Comparison of ENCODE assay signal across 10 cellular contexts in genomic region chr17:54754560-54754959, GRCh38.
A peak's percentile ranks its signal among the peaks of the same experiment; 100 is the strongest.
DNase-seq lines count a peak whose midpoint lies in the region; ATAC-seq and TF ChIP-seq lines count a peak whose summit lies in the region.
"Had no signal": no experiment of that assay in that cellular context is flagged by ENCODE, and none has a peak within 500 bp of the region (broad histone marks: within the 10 kb centered on the region; RNA-seq: fewer than 3 reads in every experiment).

No MANE protein-coding gene starts in this region.

- H3K36me3 Mint-ChIP-seq in CD14-positive monocyte, result no peaks in the 10 kb centered on the region
- H3K36me3 Mint-ChIP-seq in activated T-helper 17 cell treated with anti-CD3 and anti-CD28 coated beads, Interleukin-2, amount 50 U/mL, for 72 hours (ENCODE audit: low read depth), result no peaks in the 10 kb centered on the region
- no peaks in the 10 kb centered on the region for H3K36me3 Mint-ChIP-seq in activated T-helper 1 cell treated with anti-CD3 and anti-CD28 coated beads, Interleukin-12 subunit alpha, Interleukin-12 subunit beta, Interleukin-2, Interleukin-4 antibody, amounts not matched to agents 30 ng/mL and 10 ng/mL and 1 ng/mL, durations not matched to agents 14 hours and 24 hours and 36 hours (ENCODE audit: low read depth)
- H3K36me3 Mint-ChIP-seq: brain had no signal

- H3K9me3 Mint-ChIP-seq in CD14-positive monocyte, result peaks cover 0 to 7% (median 0%) of the 10 kb centered on the region in 7 donors
- H3K9me3 Mint-ChIP-seq in activated T-helper 17 cell treated with anti-CD3 and anti-CD28 coated beads, Interleukin-2, amount 50 U/mL, for 72 hours, result peaks cover 3% of the 10 kb centered on the region
- no peaks in the 10 kb centered on the region for H3K9me3 Mint-ChIP-seq in activated T-helper 1 cell treated with anti-CD3 and anti-CD28 coated beads, Interleukin-12 subunit alpha, Interleukin-12 subunit beta, Interleukin-2, Interleukin-4 antibody, amounts not matched to agents 30 ng/mL and 10 ng/mL and 1 ng/mL, durations not matched to agents 14 hours and 24 hours and 36 hours
- H3K9me3 Mint-ChIP-seq: brain had no signal

- no peak overlapping the region for H3K27ac Mint-ChIP-seq in CD14-positive monocyte
- H3K27ac Mint-ChIP-seq in activated T-helper 17 cell treated with anti-CD3 and anti-CD28 coated beads, Interleukin-2, amount 50 U/mL, for 72 hours, result no peak overlapping the region
- H3K27ac Mint-ChIP-seq in activated T-helper 1 cell treated with anti-CD3 and anti-CD28 coated beads, Interleukin-12 subunit alpha, Interleukin-12 subunit beta, Interleukin-2, Interleukin-4 antibody, amounts not matched to agents 30 ng/mL and 10 ng/mL and 1 ng/mL, durations not matched to agents 14 hours and 24 hours and 36 hours, result no peak overlapping the region
- H3K27ac Mint-ChIP-seq: brain had no signal

- intact Hi-C loops in CD14-positive monocyte (cut with micrococcal nuclease), result no loop called here
- intact Hi-C loops in activated T-helper 1 cell treated with anti-CD3 and anti-CD28 coated beads, Interleukin-12 subunit alpha, Interleukin-12 subunit beta, Interleukin-2, Interleukin-4 antibody, amounts not matched to agents 30 ng/mL and 10 ng/mL and 1 ng/mL, durations not matched to agents 14 hours and 24 hours and 36 hours (cut with micrococcal nuclease), result no loop called here

- peaks cover 0 to 7% (median 2%) of the 10 kb centered on the region in 3 donors for H3K27me3 Mint-ChIP-seq in CD14-positive monocyte (ENCODE audit: low read depth in 3 of 3)
- peaks cover 16% of the 10 kb centered on the region for H3K27me3 Mint-ChIP-seq in activated T-helper 17 cell treated with anti-CD3 and anti-CD28 coated beads, Interleukin-2, amount 50 U/mL, for 72 hours
- no peaks in the 10 kb centered on the region for H3K27me3 Mint-ChIP-seq in activated T-helper 1 cell treated with anti-CD3 and anti-CD28 coated beads, Interleukin-12 subunit alpha, Interleukin-12 subunit beta, Interleukin-2, Interleukin-4 antibody, amounts not matched to agents 30 ng/mL and 10 ng/mL and 1 ng/mL, durations not matched to agents 14 hours and 24 hours and 36 hours (ENCODE audit: insufficient read depth)

- H3K4me3 ChIP-seq in GM12864 (ENCODE audit: low read depth, low read length), result no peak overlapping the region
- H3K4me3 ChIP-seq in epithelial cell of proximal tubule (ENCODE audit: low read depth, low read length), result no peak overlapping the region

- no peak overlapping the region for H3K4me3 Mint-ChIP-seq in CD14-positive monocyte
- H3K4me3 Mint-ChIP-seq in activated T-helper 17 cell treated with anti-CD3 and anti-CD28 coated beads, Interleukin-2, amount 50 U/mL, for 72 hours, result no peak overlapping the region
- no peak overlapping the region for H3K4me3 Mint-ChIP-seq in activated T-helper 1 cell treated with anti-CD3 and anti-CD28 coated beads, Interleukin-12 subunit alpha, Interleukin-12 subunit beta, Interleukin-2, Interleukin-4 antibody, amounts not matched to agents 30 ng/mL and 10 ng/mL and 1 ng/mL, durations not matched to agents 14 hours and 24 hours and 36 hours
- H3K4me3 Mint-ChIP-seq: brain had no signal

- no peak for ATAC-seq in activated T-helper 17 cell treated with anti-CD3 and anti-CD28 coated beads, Interleukin-2, amount 50 U/mL, for 72 hours (replicated peaks)

- no peaks in the 10 kb centered on the region for H3K4me1 Mint-ChIP-seq in CD14-positive monocyte
- H3K4me1 Mint-ChIP-seq in activated T-helper 17 cell treated with anti-CD3 and anti-CD28 coated beads, Interleukin-2, amount 50 U/mL, for 72 hours, result no peaks in the 10 kb centered on the region
- no peaks in the 10 kb centered on the region for H3K4me1 Mint-ChIP-seq in activated T-helper 1 cell treated with anti-CD3 and anti-CD28 coated beads, Interleukin-12 subunit alpha, Interleukin-12 subunit beta, Interleukin-2, Interleukin-4 antibody, amounts not matched to agents 30 ng/mL and 10 ng/mL and 1 ng/mL, durations not matched to agents 14 hours and 24 hours and 36 hours (ENCODE audit: low read depth)
- H3K4me1 Mint-ChIP-seq: brain had no signal

- TF ChIP-seq CTCF in CD14-positive monocyte (IDR thresholded peaks at IDR 0.05) (peak; percentile 23), GM12864 (IDR thresholded peaks at IDR 0.05; ENCODE audit: low read depth, low read length, missing control alignments) (peak; percentile 58), epithelial cell of proximal tubule (conservative IDR thresholded peaks at IDR 0.05; ENCODE audit: low read depth, low read length) (peak; percentile 23)

- no peak for DNase-seq in CD14-positive monocyte (ENCODE audit: low spot score)
- DNase-seq in GM12864 (ENCODE audit: low read depth), result no peak
- DNase-seq in MV-4-11 (lab: John Stamatoyannopoulos, UW), result peak; percentile 8
- no peak for DNase-seq in epithelial cell of proximal tubule (ENCODE audit: low read depth)
- no peak for DNase-seq in NCI-H187 treated with DMSO at 0.1 percent for 48 hours (lab: John Stamatoyannopoulos, UW)
- DNase-seq in superior temporal gyrus (ENCODE audit: extremely low spot score), result no peak
- no peak for DNase-seq in activated T-helper 1 cell treated with anti-CD3 and anti-CD28 coated beads, Interleukin-12 subunit alpha, Interleukin-12 subunit beta, Interleukin-2, Interleukin-4 antibody, amounts not matched to agents 30 ng/mL and 10 ng/mL and 1 ng/mL, durations not matched to agents 14 hours and 24 hours and 36 hours (ENCODE audit: low spot score)
- DNase-seq: NCI-H510A had no signal
